7 cellular contexts compared by ENCODE assay signal in genomic region chr15:34583399-34584320, GRCh38. TPM values are rescaled to one million over a fixed set of nuclear protein-coding genes. Genes with fewer than 3 reads are reported as not detected.
DNase-seq lines count a peak whose midpoint lies in the region; ATAC-seq and TF ChIP-seq lines count a peak whose summit lies in the region.

Gene GOLGA8B, minus strand, starts transcription at chr15:34583651. Its CDS starts 47,739 bp downstream, at chr15:34535912.

- peak; percentile 66 for ATAC-seq in GM18517 (IDR thresholded peaks at IDR 0.05; ENCODE audit: unreplicated experiment)
- ATAC-seq in HG02884 (IDR thresholded peaks at IDR 0.05; ENCODE audit: unreplicated experiment), result peak; percentile 66
- peak; percentile 83 for ATAC-seq in central memory CD8-positive, alpha-beta T cell (replicated peaks; ENCODE audit: extremely low read depth, poor library complexity, severe bottlenecking)

- no peaks in the 10 kb centered on the region for H3K27me3 ChIP-seq in kidney epithelial cell (ENCODE audit: control insufficient read depth, insufficient read depth, low read length)

- peak within 1 kb of the TSS; percentile 86 for H3K4me3 Mint-ChIP-seq in central memory CD8-positive, alpha-beta T cell

- TF ChIP-seq CTCF in kidney epithelial cell (IDR thresholded peaks at IDR 0.05; ENCODE audit: insufficient read depth, low read length, poor library complexity, severe bottlenecking), result no peak

- peak within 1 kb of the TSS; percentile 87 for H3K4me3 ChIP-seq in kidney epithelial cell (ENCODE audit: low read depth, low read length)

- peaks cover 10% of the 10 kb centered on the region for H3K36me3 Mint-ChIP-seq in central memory CD8-positive, alpha-beta T cell (ENCODE audit: insufficient read depth)

- peaks cover 38% of the 10 kb centered on the region for H3K4me1 Mint-ChIP-seq in central memory CD8-positive, alpha-beta T cell

- H3K9me3 Mint-ChIP-seq in central memory CD8-positive, alpha-beta T cell, result no peaks in the 10 kb centered on the region

- peak; percentile 34 for DNase-seq in NCI-H2107 (lab: John Stamatoyannopoulos, UW)
- DNase-seq in activated CD4-positive, CD25-positive, alpha-beta regulatory T cell (lab: John Stamatoyannopoulos, UW), result peak; percentile 46 to 70 (median 60)
- DNase-seq in central memory CD8-positive, alpha-beta T cell (ENCODE audit: low spot score in 2 of 2), result peak; percentile 59 to 63
- peak; percentile 23 for DNase-seq in kidney epithelial cell (ENCODE audit: low read depth)
- peak; percentile 60 to 64 for DNase-seq in stimulated activated CD4-positive, alpha-beta T cell treated with anti-CD3 and anti-CD28 coated beads, Interleukin-1b, Interleukin-23, amount 100 ng/mL, for 1 hour (ENCODE audit: low read depth in 2 of 2)

- peak within 1 kb of the TSS; percentile 38 for H3K27ac Mint-ChIP-seq in central memory CD8-positive, alpha-beta T cell (ENCODE audit: low read depth)

- no peaks in the 10 kb centered on the region for H3K36me3 ChIP-seq in kidney epithelial cell (ENCODE audit: control insufficient read depth, insufficient read depth, low read length)

- H3K27me3 Mint-ChIP-seq in central memory CD8-positive, alpha-beta T cell, result no peaks in the 10 kb centered on the region

RNA-seq across cellular contexts. Expression of gene GOLGA8B, which starts in this region (rescaled TPM):
- 45.2 and 59.3 TPM in 2 replicates for total RNA-seq in kidney epithelial cell

Comparison
In these comparisons a context has a peak if more than half of its experiments do, and no peak if none do; other contexts are left out.
1. Peak in every context shown above with its lines: DNase-seq, ATAC-seq and H3K4me3 ChIP-seq.